In genomic region chr10:98134431-98135221, GRCh38 we compare ENCODE assay signal across 8 cellular contexts. TPM values are rescaled to one million over a fixed set of nuclear protein-coding genes. Genes with fewer than 3 reads are reported as not detected.
DNase-seq lines count a peak whose midpoint lies in the region; ATAC-seq and TF ChIP-seq lines count a peak whose summit lies in the region.

R3HCC1L (plus strand) TSS chr10:98134657; CDS start chr10:98208115, 73,458 bp downstream.

- H3K4me1 Mint-ChIP-seq in GM23338 = peaks cover 20% of the 10 kb centered on the region
- H3K4me1 Mint-ChIP-seq in activated T-helper 2 cell treated with anti-CD3 and anti-CD28 coated beads, Interferon-gamma antibody, Interleukin-2, Interleukin-4, amounts not matched to agents 10 μg/mL and 5 μg/mL and 100 μg/mL, durations not matched to agents 14 hours and 24 hours and 36 hours (ENCODE audit: low read depth) = peaks cover 36% of the 10 kb centered on the region
- peaks cover 14 to 27% of the 10 kb centered on the region in 2 donors for H3K4me1 Mint-ChIP-seq in natural killer cell treated with Interleukin-12 subunit alpha and Interleukin-12 subunit beta and Interleukin-15 and Interleukin-18, amount 100 ng/mL, for 72 hours (ENCODE audit: low read depth in 2 of 2)

- no peaks in the 10 kb centered on the region; the same call in none of the 2 replicates for H3F3A ChIP-seq in GM23338 (replicated peaks; ENCODE audit: low read depth)

- no peaks in the 10 kb centered on the region for H3K27me3 ChIP-seq in GM23338 (ENCODE audit: insufficient read depth)

- ATAC-seq in GM23338 = peak; percentile 96
- ATAC-seq in natural killer cell treated with Interleukin-12 subunit alpha and Interleukin-12 subunit beta and Interleukin-15 and Interleukin-18, amount 100 ng/mL, for 72 hours = peak; percentile 98 to 99

- peak within 1 kb of the TSS; percentile 96 for H3K27ac Mint-ChIP-seq in GM23338
- peak within 1 kb of the TSS; percentile 80 for H3K27ac Mint-ChIP-seq in activated T-helper 2 cell treated with anti-CD3 and anti-CD28 coated beads, Interferon-gamma antibody, Interleukin-2, Interleukin-4, amounts not matched to agents 10 μg/mL and 5 μg/mL and 100 μg/mL, durations not matched to agents 14 hours and 24 hours and 36 hours
- H3K27ac Mint-ChIP-seq in natural killer cell treated with Interleukin-12 subunit alpha and Interleukin-12 subunit beta and Interleukin-15 and Interleukin-18, amount 100 ng/mL, for 72 hours = peak within 1 kb of the TSS; percentile 69 to 85

- H3K36me3 ChIP-seq in GM23338 (ENCODE audit: insufficient read depth) = no peaks in the 10 kb centered on the region

- H3K4me2 ChIP-seq in GM23338 = peak within 1 kb of the TSS; percentile 98

- peaks cover 9% of the 10 kb centered on the region; the same call in 1 of the 2 replicates for H4K20me1 ChIP-seq in GM23338 (replicated peaks; ENCODE audit: insufficient read depth)

- TF ChIP-seq CTCF in GM23338 (conservative IDR thresholded peaks at IDR 0.05; ENCODE audit: low read depth in 2 of 2) (no peak), fibroblast of pulmonary artery (IDR thresholded peaks at IDR 0.05; ENCODE audit: low read length, missing control alignments) (no peak)

- peaks cover 11% of the 10 kb centered on the region for H3K9me2 ChIP-seq in GM23338 (ENCODE audit: insufficient read depth)

- peak within 1 kb of the TSS; percentile 82 for H3K27ac ChIP-seq in GM23338 (ENCODE audit: low read depth)

- H3K36me3 Mint-ChIP-seq in GM23338 (ENCODE audit: low read depth) = peaks cover 20% of the 10 kb centered on the region
- H3K36me3 Mint-ChIP-seq in activated T-helper 2 cell treated with anti-CD3 and anti-CD28 coated beads, Interferon-gamma antibody, Interleukin-2, Interleukin-4, amounts not matched to agents 10 μg/mL and 5 μg/mL and 100 μg/mL, durations not matched to agents 14 hours and 24 hours and 36 hours (ENCODE audit: low read depth) = peaks cover 23% of the 10 kb centered on the region
- H3K36me3 Mint-ChIP-seq in natural killer cell treated with Interleukin-12 subunit alpha and Interleukin-12 subunit beta and Interleukin-15 and Interleukin-18, amount 100 ng/mL, for 72 hours = peaks cover 4% of the 10 kb centered on the region

- peaks cover 20% of the 10 kb centered on the region for H3K9me3 Mint-ChIP-seq in GM23338
- H3K9me3 Mint-ChIP-seq in activated T-helper 2 cell treated with anti-CD3 and anti-CD28 coated beads, Interferon-gamma antibody, Interleukin-2, Interleukin-4, amounts not matched to agents 10 μg/mL and 5 μg/mL and 100 μg/mL, durations not matched to agents 14 hours and 24 hours and 36 hours = peaks cover 3% of the 10 kb centered on the region
- H3K9me3 Mint-ChIP-seq in natural killer cell treated with Interleukin-12 subunit alpha and Interleukin-12 subunit beta and Interleukin-15 and Interleukin-18, amount 100 ng/mL, for 72 hours = peaks cover 3% of the 10 kb centered on the region

- intact Hi-C loops in activated T-helper 2 cell treated with anti-CD3 and anti-CD28 coated beads, Interferon-gamma antibody, Interleukin-2, Interleukin-4, amounts not matched to agents 10 μg/mL and 5 μg/mL and 100 μg/mL, durations not matched to agents 14 hours and 24 hours and 36 hours (cut with micrococcal nuclease) = loop anchor here (5.0 to 10.0 kb wide), 3 partner anchors 93 to 1488 kb away; partner anchors contain the start of genes HPS1 and SLC25A28

- peaks cover 14% of the 10 kb centered on the region for H3K4me1 ChIP-seq in GM23338 (ENCODE audit: insufficient read depth)

- H2AFZ ChIP-seq in GM23338 = peak within 1 kb of the TSS; percentile 98

- H3K27me3 Mint-ChIP-seq in GM23338 (ENCODE audit: insufficient read depth, low read depth, poor library complexity) = peaks cover 14% of the 10 kb centered on the region
- no peaks in the 10 kb centered on the region for H3K27me3 Mint-ChIP-seq in activated T-helper 2 cell treated with anti-CD3 and anti-CD28 coated beads, Interferon-gamma antibody, Interleukin-2, Interleukin-4, amounts not matched to agents 10 μg/mL and 5 μg/mL and 100 μg/mL, durations not matched to agents 14 hours and 24 hours and 36 hours (ENCODE audit: low read depth)
- peaks cover 2 to 7% of the 10 kb centered on the region in 2 donors for H3K27me3 Mint-ChIP-seq in natural killer cell treated with Interleukin-12 subunit alpha and Interleukin-12 subunit beta and Interleukin-15 and Interleukin-18, amount 100 ng/mL, for 72 hours

- H3K4me3 ChIP-seq in GM23338 (peak within 1 kb of the TSS; percentile 93), fibroblast of pulmonary artery (replicated peaks; ENCODE audit: low read depth, low read length) (peak within 1 kb of the TSS; percentile 97)

- DNase-seq in EL (peak; percentile 89), GM23338 (ENCODE audit: low spot score) (peak; percentile 94), Kasumi-1 (lab: John Stamatoyannopoulos, UW) (peak; percentile 96), RPMI8226 (peak; percentile 88), fibroblast of pulmonary artery (ENCODE audit: low read depth) (peak; percentile 86)
- peak; percentile 90 for DNase-seq in activated T-helper 2 cell treated with anti-CD3 and anti-CD28 coated beads, Interferon-gamma antibody, Interleukin-2, Interleukin-4, amounts not matched to agents 10 μg/mL and 5 μg/mL and 100 μg/mL, durations not matched to agents 14 hours and 24 hours and 36 hours (ENCODE audit: low spot score)
- peak; percentile 95 for DNase-seq in natural killer cell treated with Interleukin-12 subunit alpha and Interleukin-12 subunit beta and Interleukin-15 and Interleukin-18, amount 100 ng/mL, for 72 hours (ENCODE audit: low spot score)
- DNase-seq in stimulated activated naive CD4-positive, alpha-beta T cell treated with Interleukin-2 at 50 U/mL for 16 hours (lab: John Stamatoyannopoulos, UW) = peak; percentile 92

- H3K4me3 Mint-ChIP-seq in GM23338 = peak within 1 kb of the TSS; percentile 93
- peak within 1 kb of the TSS; percentile 89 for H3K4me3 Mint-ChIP-seq in activated T-helper 2 cell treated with anti-CD3 and anti-CD28 coated beads, Interferon-gamma antibody, Interleukin-2, Interleukin-4, amounts not matched to agents 10 μg/mL and 5 μg/mL and 100 μg/mL, durations not matched to agents 14 hours and 24 hours and 36 hours (ENCODE audit: low read depth)
- H3K4me3 Mint-ChIP-seq in natural killer cell treated with Interleukin-12 subunit alpha and Interleukin-12 subunit beta and Interleukin-15 and Interleukin-18, amount 100 ng/mL, for 72 hours = peak within 1 kb of the TSS; percentile 80

- peaks cover 46% of the 10 kb centered on the region for H3K79me2 ChIP-seq in GM23338 (replicated peaks; ENCODE audit: insufficient read depth)

TF ChIP-seq in GM23338, 12 proteins besides CTCF, POLR2A, EP300 and RAD21 (continues in another document):
- peak; percentile 94 for TF ChIP-seq ETS1 (IDR thresholded peaks at IDR 0.05)
- peak; percentile 90 for TF ChIP-seq POLR2AphosphoS5 (IDR thresholded peaks at IDR 0.05; ENCODE audit: low read depth)
- TF ChIP-seq JUNB (IDR thresholded peaks at IDR 0.05; ENCODE audit: unreplicated experiment) = no peak
- peak; percentile 85 for TF ChIP-seq CREB1 (CRISPR knock-in tag; IDR thresholded peaks at IDR 0.05; ENCODE audit: low read depth)

RNA-seq across cellular contexts. Expression of gene R3HCC1L, which starts in this region (rescaled TPM):
- 13.6 and 15.8 TPM in 2 replicates for total RNA-seq in GM23338 (2014; rRNA removed; shearing (Covaris generic))
- 7.2 and 9.3 TPM in 2 replicates for polyA plus RNA-seq in GM23338 (2016; fragmentation: Nextera tagmentation; extraction: Ambion mirVana)
- total RNA-seq in activated T-helper 2 cell treated with anti-CD3 and anti-CD28 coated beads, Interferon-gamma antibody, Interleukin-2, Interleukin-4, amounts not matched to agents 10 μg/mL and 5 μg/mL and 100 μg/mL, durations not matched to agents 14 hours and 24 hours and 36 hours = 17.9 and 18.4 TPM in 2 replicates
- 10 to 100 TPM; 23.0 to 28.9 TPM for total RNA-seq in natural killer cell treated with Interleukin-12 subunit alpha and Interleukin-12 subunit beta and Interleukin-15 and Interleukin-18, amount 100 ng/mL, for 72 hours

Comparison
In these comparisons a context has a peak if more than half of its experiments do, and no peak if none do; other contexts are left out.
1. Peak in every context shown above with its lines: DNase-seq, ATAC-seq, H3K4me3 ChIP-seq and H3K27ac ChIP-seq.